In genomic region chr17:39638317-39638716, GRCh38 we compare ENCODE assay signal across 8 cellular contexts. TPM values are rescaled to one million over a fixed set of nuclear protein-coding genes. Genes with fewer than 3 reads are reported as not detected.
A peak's percentile ranks its signal among the peaks of the same experiment; 100 is the strongest.
DNase-seq lines count a peak whose midpoint lies in the region; ATAC-seq and TF ChIP-seq lines count a peak whose summit lies in the region.
"Had no signal": no experiment of that assay in that cellular context is flagged by ENCODE, and none has a peak within 500 bp of the region (broad histone marks: within the 10 kb centered on the region; RNA-seq: fewer than 3 reads in every experiment).

No MANE protein-coding gene starts in this region.

- H3K4me3 Mint-ChIP-seq in T-cell, result peak overlapping the region; percentile 91 to 94 (median 92)

- CTCF ChIA-PET in HCT116 (lab: Charles Lee), result interaction anchor here (0.9 to 1.7 kb wide), 2 partner anchors 15 to 17 kb away, joined by 4 to 7 read pairs; no protein-coding TSS in a partner anchor
- CTCF ChIA-PET in T-cell (lab: Charles Lee), result interaction anchor here (0.5 to 2.1 kb wide), 5 partner anchors 14 to 539 kb away, joined by 3 to 10 read pairs (median 3); partner anchors contain the start of genes PGAP3 (in 1 of the 2) and RAPGEFL1 (in 1 of the 2)

- H3K4me2 ChIP-seq in HCT116 (ENCODE audit: low read length), result peak overlapping the region; percentile 94

- peaks cover 70 to 75% (median 73%) of the 10 kb centered on the region in 3 donors for H3K4me1 Mint-ChIP-seq in T-cell

- no peaks in the 10 kb centered on the region for H3K9me2 ChIP-seq in HCT116 (ENCODE audit: insufficient read depth)

- TF ChIP-seq RAD21 in HCT116 (IDR thresholded peaks at IDR 0.05; ENCODE audit: low read depth), result no peak

- ATAC-seq in HCT116 (no peak), T-cell (replicated peaks in 1 of 4) (no peak), HG02678 (IDR thresholded peaks at IDR 0.05; ENCODE audit: unreplicated experiment) (no peak)

- H3K79me2 ChIP-seq in HCT116 (ENCODE audit: insufficient read depth, low read length), result peaks cover 51% of the 10 kb centered on the region

- no peaks in the 10 kb centered on the region for H3K36me3 ChIP-seq in HCT116 (ENCODE audit: control insufficient read depth in 1 of 2, insufficient read depth in 2 of 2, low read length in 2 of 2)
- peaks cover 0 to 4% (median 0%) of the 10 kb centered on the region in 6 donors for H3K36me3 ChIP-seq in spleen

- in situ Hi-C loops in G401 (cut with HindIII; ENCODE audit: low sequenced_read_pairs), result no loop called here

- H3K27ac ChIP-seq in HCT116 (ENCODE audit: low read depth, low read length), result no peak overlapping the region
- peak overlapping the region in 2 of 8 donors; percentile 96 to 97 for H3K27ac ChIP-seq in spleen

- RAD21 ChIA-PET in HCT116 (lab: Charles Lee; ENCODE audit: low non-redundant PET in 1 of 2, low total read pairs in 2 of 2, uncharacterized antibody in 2 of 2, unreplicated experiment in 2 of 2), result no interaction called here

- intact Hi-C loops in HCT116 (cut with micrococcal nuclease), result no loop called here
- intact Hi-C loops in spleen (cut with DNase I; ENCODE audit: low total_unique reads), result no loop called here

- H3K9ac ChIP-seq in HCT116 (ENCODE audit: low read length), result peak overlapping the region; percentile 90

- POLR2A ChIA-PET in HCT116 (lab: Charles Lee), result no interaction called here
- POLR2A ChIA-PET in T-cell (lab: Charles Lee), result no interaction called here

- H3K4me1 ChIP-seq in HCT116 (ENCODE audit: control insufficient read depth in 1 of 2, insufficient read depth in 2 of 2, low read length in 2 of 2), result peaks cover 43 to 65% of the 10 kb centered on the region in 2 experiments
- H3K4me1 ChIP-seq in spleen, result peaks cover 55 to 90% (median 85%) of the 10 kb centered on the region in 6 donors

- no peaks in the 10 kb centered on the region for H4K20me1 ChIP-seq in HCT116 (ENCODE audit: insufficient read depth)

- no TSS peak for BruUV-seq in HCT116 (replicated peaks; lab: Mats Ljungman, UMichigan)

- TF ChIP-seq POLR2A in HCT116 (IDR thresholded peaks at IDR 0.05; ENCODE audit: borderline replicate concordance, extremely low read depth, insufficient read depth, insufficient read length) (no peak), spleen (IDR thresholded peaks at IDR 0.05) (no peak)

- WGBS in spleen, 5 donors, result 89 to 92% (median 90%) methylated on average over 7 of the region's 7 CpGs

- H3K27me3 ChIP-seq in HCT116 (ENCODE audit: insufficient read depth, low read length) (no peaks in the 10 kb centered on the region), spleen (replicated peaks in 1 of 7) (no peaks in the 10 kb centered on the region)

- peak overlapping the region; percentile 94 to 99 for H3K4me3 ChIP-seq in HCT116 (replicated peaks in 1 of 2; ENCODE audit: low read depth in 1 of 2, low read length in 2 of 2)
- peak overlapping the region; percentile 97 for H3K4me3 ChIP-seq in fibroblast of pulmonary artery (replicated peaks; ENCODE audit: low read depth, low read length)
- peak overlapping the region in 5 of 8 donors; percentile 72 to 94 (median 86) for H3K4me3 ChIP-seq in spleen

- no peaks in the 10 kb centered on the region for H3K27me3 Mint-ChIP-seq in T-cell

- H3K9me3 ChIP-seq in HCT116 (ENCODE audit: control insufficient read depth in 1 of 2, insufficient read depth in 1 of 2, low read depth in 1 of 2, low read length in 2 of 2) (no peaks in the 10 kb centered on the region), spleen (no peaks in the 10 kb centered on the region)

- H2AFZ ChIP-seq in HCT116 (ENCODE audit: low read depth, low read length, poor library complexity, severe bottlenecking), result no peak overlapping the region

- H3K9me3 Mint-ChIP-seq in T-cell, result no peaks in the 10 kb centered on the region

- H3K36me3 Mint-ChIP-seq in T-cell, result no peaks in the 10 kb centered on the region

- DNase-seq in HCT116 (ENCODE audit: low read depth, low spot score), result no peak
- DNase-seq in T-cell, result no peak
- DNase-seq in fibroblast of pulmonary artery (ENCODE audit: low read depth), result no peak
- DNase-seq in spleen, result no peak
- no peak for DNase-seq in kidney glomerular epithelial cell (lab: John Stamatoyannopoulos, UW)
- no peak for DNase-seq in G401 (ENCODE audit: low spot score)

- TF ChIP-seq CTCF in HCT116 (IDR thresholded peaks at IDR 0.05 in 2 of 3, conservative IDR thresholded peaks at IDR 0.05 in 1 of 3; ENCODE audit: borderline replicate concordance in 1 of 3, insufficient read depth in 1 of 3, low read depth in 2 of 3, low read length in 2 of 3) (no peak), fibroblast of pulmonary artery (IDR thresholded peaks at IDR 0.05; ENCODE audit: low read length, missing control alignments) (no peak), spleen (IDR thresholded peaks at IDR 0.05 in 8 of 11, conservative IDR thresholded peaks at IDR 0.05 in 3 of 11) (no peak)

- H3K27ac Mint-ChIP-seq in T-cell, result peak overlapping the region; percentile 88 to 94

TF ChIP-seq in HCT116, 20 proteins besides CTCF, POLR2A, EP300 and RAD21 (continues in another document):
- no peak for TF ChIP-seq EZH2 (IDR thresholded peaks at IDR 0.05)
- no peak for TF ChIP-seq REST (IDR thresholded peaks at IDR 0.05; ENCODE audit: low read depth)
- TF ChIP-seq SP1 (IDR thresholded peaks at IDR 0.05; ENCODE audit: low read depth), result no peak
- TF ChIP-seq EGR1 (IDR thresholded peaks at IDR 0.05; ENCODE audit: low read depth), result no peak
- no peak for TF ChIP-seq CBX3 (IDR thresholded peaks at IDR 0.05; ENCODE audit: low read depth)
- no peak for TF ChIP-seq ZBTB33 (IDR thresholded peaks at IDR 0.05; ENCODE audit: extremely low read depth, insufficient replicate concordance, low read length)
- no peak for TF ChIP-seq ZFX (IDR thresholded peaks at IDR 0.05)
- no peak for TF ChIP-seq ELF1 (IDR thresholded peaks at IDR 0.05; ENCODE audit: borderline replicate concordance, low read depth)

RNA-seq across cellular contexts. Expression of gene STARD3, which starts 1.4 kb away (rescaled TPM):
- total RNA-seq in HCT116 (2021; ENCODE audit: unreplicated experiment), result 73.9 TPM
- 66.5 and 74.4 TPM in 2 replicates for polyA plus RNA-seq in HCT116 (2012)
- total RNA-seq in T-cell, result 100 to 1,000 TPM in 2 of 5 donors, 10 to 100 TPM in 3; 81.3 to 146 (median 99.7) TPM
- total RNA-seq in spleen, result 100 to 1,000 TPM in 3 of 7 donors, 10 to 100 TPM in 4; 73.9 to 166 (median 98.7) TPM
- polyA plus RNA-seq in spleen, result 100 to 1,000 TPM in 2 of 3 donors, 10 to 100 TPM in 1; 59.5 to 119 (median 102) TPM
- 30.8 and 45.5 TPM in 2 replicates for total RNA-seq in G401 (2014; rRNA removed; shearing (Covaris generic))

RNA-seq across cellular contexts. Expression of gene PPP1R1B, which starts 11.6 kb away (rescaled TPM):
- total RNA-seq in HCT116 (2021; ENCODE audit: unreplicated experiment) (0.49 TPM), T-cell (under 1 TPM in 4 of 5 donors, not detected in 1; 0.12 to 0.35 (median 0.18) TPM), spleen (not detected)
- polyA plus RNA-seq in HCT116 (2012), result 0.40 and 0.56 TPM in 2 replicates
- polyA plus RNA-seq in spleen, result under 1 TPM in 2 of 3 donors, not detected in 1; 0.06 to 0.26 TPM
- total RNA-seq in G401 (2014; rRNA removed; shearing (Covaris generic)), result 3.4 and 8.6 TPM in 2 replicates

RNA-seq across cellular contexts. Expression of gene TCAP, which starts 26.8 kb away (rescaled TPM):
- total RNA-seq in HCT116 (2021; ENCODE audit: unreplicated experiment), result 1.5 TPM
- 0.77 and 1.0 TPM in 2 replicates for polyA plus RNA-seq in HCT116 (2012)
- 1 to 10 TPM; 2.2 to 7.8 (median 6.6) TPM for total RNA-seq in T-cell
- total RNA-seq in spleen, result 1 to 10 TPM; 1.5 to 3.1 (median 2.2) TPM
- polyA plus RNA-seq in spleen, result 1 to 10 TPM; 1.6 to 3.2 (median 2.0) TPM
- total RNA-seq in G401 (2014; rRNA removed; shearing (Covaris generic)), result 0.43 and 0.44 TPM in 2 replicates

RNA-seq across cellular contexts. Expression of gene PNMT, which starts 29.9 kb away (rescaled TPM):
- total RNA-seq in HCT116 (2021; ENCODE audit: unreplicated experiment) (not detected), T-cell (under 1 TPM in 3 of 5 donors, not detected in 2; 0.35 to 0.56 (median 0.47) TPM), spleen (1 to 10 TPM in 1 of 7 donors, under 1 TPM in 2, not detected in 4; 0.47 to 2.4 (median 0.51) TPM)
- 0.09 and 0.10 TPM in 2 replicates for polyA plus RNA-seq in HCT116 (2012)
- polyA plus RNA-seq in spleen, result under 1 TPM; 0.28 to 0.93 (median 0.80) TPM
- not detected in 2 replicates for total RNA-seq in G401 (2014; rRNA removed; shearing (Covaris generic))
- total RNA-seq: RPMI7951 had no signal

RNA-seq across cellular contexts. Expression of gene NEUROD2, which starts 30.6 kb away (rescaled TPM):
- total RNA-seq in HCT116 (2021; ENCODE audit: unreplicated experiment) (not detected), T-cell (not detected), spleen (not detected)
- 0.03 and 0.05 TPM in 2 replicates for polyA plus RNA-seq in HCT116 (2012)
- polyA plus RNA-seq in spleen, result under 1 TPM in 2 of 3 donors, not detected in 1; under 0.01 to 0.03 TPM
- not detected in 2 replicates for total RNA-seq in G401 (2014; rRNA removed; shearing (Covaris generic))
- total RNA-seq: RPMI7951 had no signal
